29 cellular contexts compared by ENCODE assay signal in genomic region chrX:40184968-40185367, GRCh38.
"Had no signal": no experiment of that assay in that cellular context is flagged by ENCODE, and none has a peak within 500 bp of the region (broad histone marks: within the 10 kb centered on the region; RNA-seq: fewer than 3 reads in every experiment).

No MANE protein-coding gene starts in this region.

- H3K4me3 ChIP-seq: colonic mucosa, coronary artery, dorsolateral prefrontal cortex, esophagus muscularis mucosa, esophagus squamous epithelium, gastrocnemius medialis, gastroesophageal sphincter, heart left ventricle, heart right ventricle, hepatocyte had no signal

- H3K4me1 ChIP-seq: colonic mucosa, esophagus muscularis mucosa, gastrocnemius medialis, gastroesophageal sphincter, heart left ventricle, heart right ventricle had no signal

- H3K9me3 ChIP-seq: colonic mucosa, gastroesophageal sphincter had no signal

- H3K36me3 ChIP-seq: colonic mucosa, esophagus muscularis mucosa, esophagus squamous epithelium, gastrocnemius medialis, gastroesophageal sphincter, heart left ventricle, heart right ventricle had no signal

- H3K27me3 ChIP-seq: colonic mucosa, esophagus muscularis mucosa, esophagus squamous epithelium, foreskin keratinocyte, gastrocnemius medialis, gastroesophageal sphincter, heart right ventricle, hepatocyte had no signal

- DNase-seq: colonic mucosa; cortex of kidney; dermis blood vessel endothelial cell; dorsolateral prefrontal cortex; effector CD4-positive, alpha-beta T cell; effector CD8-positive, alpha-beta T cell; effector memory CD4-positive, alpha-beta T cell; effector memory CD8-positive, alpha-beta T cell; endodermal cell; erythroblast; esophagus squamous epithelium; foreskin fibroblast; foreskin keratinocyte; foreskin melanocyte; gastrocnemius medialis; glutamatergic neuron; head of caudate nucleus; heart left ventricle; heart right ventricle had no signal

- FAIRE-seq: endometrium, endothelial cell of umbilical vein, frontal cortex had no signal

- H3K4me3 Mint-ChIP-seq: dendritic cell treated with granulocyte-macrophage colony-stimulating factor and Interleukin-4, amounts not matched to agents 40 ng/mL and 50 ng/mL, for 4 days; effector memory CD8-positive, alpha-beta T cell; endodermal cell had no signal

- H3K27ac Mint-ChIP-seq: dendritic cell treated with granulocyte-macrophage colony-stimulating factor and Interleukin-4, amounts not matched to agents 40 ng/mL and 50 ng/mL, for 4 days; effector memory CD8-positive, alpha-beta T cell; endodermal cell had no signal

- ATAC-seq: effector memory CD8-positive, alpha-beta T cell; esophagus mucosa; foreskin keratinocyte; gastrocnemius medialis; gastroesophageal sphincter; heart left ventricle; heart right ventricle had no signal

- H3K27me3 Mint-ChIP-seq: effector memory CD8-positive, alpha-beta T cell had no signal

- H3K79me2 ChIP-seq: hepatocyte had no signal

- H3K4me2 ChIP-seq: hepatocyte had no signal

- H2AFZ ChIP-seq: hepatocyte had no signal

- H3K27ac ChIP-seq: colonic mucosa, coronary artery, dorsolateral prefrontal cortex, epithelial cell of prostate, esophagus muscularis mucosa, esophagus squamous epithelium, foreskin keratinocyte, gastrocnemius medialis, gastroesophageal sphincter, heart left ventricle, heart right ventricle, hepatocyte had no signal
